ENCODE assay signal across 30 cellular contexts in genomic region chr5:170739446-170739845, GRCh38. TPM values are rescaled to one million over a fixed set of nuclear protein-coding genes. Genes with fewer than 3 reads are reported as not detected.
DNase-seq lines count a peak whose midpoint lies in the region; ATAC-seq, FAIRE-seq and TF ChIP-seq lines count a peak whose summit lies in the region.
"Had no signal": no experiment of that assay in that cellular context is flagged by ENCODE, and none has a peak within 500 bp of the region (broad histone marks: within the 10 kb centered on the region; RNA-seq: fewer than 3 reads in every experiment).

No MANE protein-coding gene starts in this region.

- no peak overlapping the region for H3K4me3 ChIP-seq in bronchial epithelial cell (ENCODE audit: low read depth, low read length)
- H3K4me3 ChIP-seq in H1 (ENCODE audit: extremely low read depth in 1 of 4, insufficient read depth in 2 of 4, low read depth in 3 of 4, low read length in 4 of 4): no peak overlapping the region
- no peak overlapping the region for H3K4me3 ChIP-seq in coronary artery
- H3K4me3 ChIP-seq in lower leg skin (ENCODE audit: low read depth, poor library complexity, severe bottlenecking): no peak overlapping the region
- H3K4me3 ChIP-seq: BLaER1, GM12878 had no signal

- no peak for ATAC-seq in left ventricle myocardium superior
- ATAC-seq: GM12878 had no signal

- H3K14ac ChIP-seq in H9 (ENCODE audit: insufficient read depth, low read length) (no peak overlapping the region), H1 (ENCODE audit: insufficient read length) (no peak overlapping the region)

- TF ChIP-seq EP300 in H1 (IDR thresholded peaks at IDR 0.05; ENCODE audit: borderline replicate concordance in 1 of 2, low read depth in 2 of 2, low read length in 2 of 2): no peak

- H2BK5ac ChIP-seq in H9 (ENCODE audit: insufficient read length, low read length): no peak overlapping the region
- peak overlapping the region; percentile 36; the same call in 1 of the 2 replicates for H2BK5ac ChIP-seq in H1 (ENCODE audit: low read depth, low read length)

- H3K27me3 Mint-ChIP-seq in H9 (ENCODE audit: low read depth): peaks cover 24% of the 10 kb centered on the region
- H3K27me3 Mint-ChIP-seq in activated T-helper 1 cell treated with anti-CD3 and anti-CD28 coated beads, Interleukin-12 subunit alpha, Interleukin-12 subunit beta, Interleukin-2, Interleukin-4 antibody, amounts not matched to agents 30 ng/mL and 10 ng/mL and 1 ng/mL, durations not matched to agents 14 hours and 24 hours and 36 hours (ENCODE audit: insufficient read depth): peaks cover 10% of the 10 kb centered on the region

- no peak for TF ChIP-seq RAD21 in H1 (IDR thresholded peaks at IDR 0.05 in 1 of 2, conservative IDR thresholded peaks at IDR 0.05 in 1 of 2; ENCODE audit: low read depth in 2 of 2, low read length in 2 of 2)

- intact Hi-C loops in activated T-helper 1 cell treated with anti-CD3 and anti-CD28 coated beads, Interleukin-12 subunit alpha, Interleukin-12 subunit beta, Interleukin-2, Interleukin-4 antibody, amounts not matched to agents 30 ng/mL and 10 ng/mL and 1 ng/mL, durations not matched to agents 14 hours and 24 hours and 36 hours (cut with micrococcal nuclease): no loop called here
- intact Hi-C loops in lower leg skin (cut with DNase I; ENCODE audit: low total_unique reads) (no loop called here), left ventricle myocardium superior (cut with micrococcal nuclease) (no loop called here)

- H3K4me1 Mint-ChIP-seq in H9: peaks cover 45 to 56% of the 10 kb centered on the region in 2 experiments
- H3K4me1 Mint-ChIP-seq in activated T-helper 1 cell treated with anti-CD3 and anti-CD28 coated beads, Interleukin-12 subunit alpha, Interleukin-12 subunit beta, Interleukin-2, Interleukin-4 antibody, amounts not matched to agents 30 ng/mL and 10 ng/mL and 1 ng/mL, durations not matched to agents 14 hours and 24 hours and 36 hours (ENCODE audit: low read depth): no peaks in the 10 kb centered on the region

- H2BK120ac ChIP-seq in H9 (ENCODE audit: low read depth, low read length, poor library complexity, severe bottlenecking): no peak overlapping the region
- H2BK120ac ChIP-seq in H1 (replicated peaks; ENCODE audit: low read depth, low read length): no peak overlapping the region

- H3K27me3 ChIP-seq in H9 (ENCODE audit: insufficient read depth, low read length): no peaks in the 10 kb centered on the region
- H3K27me3 ChIP-seq in bronchial epithelial cell (ENCODE audit: control insufficient read depth, insufficient read depth, low read length): no peaks in the 10 kb centered on the region
- no peaks in the 10 kb centered on the region; a peak in 1 of 7 replicates for H3K27me3 ChIP-seq in H1 (replicated peaks in 1 of 4; ENCODE audit: control insufficient read depth in 3 of 4, extremely low read depth in 1 of 4, insufficient read depth in 3 of 4, low read length in 3 of 4)
- H3K27me3 ChIP-seq: BLaER1 had no signal

- H3K79me2 ChIP-seq in H9 (ENCODE audit: insufficient read depth, low read length) (no peaks in the 10 kb centered on the region), H1 (ENCODE audit: control insufficient read depth in 1 of 2, insufficient read depth in 2 of 2, low read length in 2 of 2) (no peaks in the 10 kb centered on the region)

- POLR2A ChIA-PET in H1 (lab: Charles Lee; ENCODE audit: partially characterized antibody): no interaction called here

- H4K8ac ChIP-seq in H9 (replicated peaks; ENCODE audit: insufficient read length, low read depth, low read length): no peak overlapping the region
- H4K8ac ChIP-seq in H1 (ENCODE audit: extremely low read depth, insufficient read depth, low read length): no peak overlapping the region

- peaks cover 16 to 21% of the 10 kb centered on the region in 2 experiments for H3K9me3 Mint-ChIP-seq in H9
- H3K9me3 Mint-ChIP-seq in activated T-helper 1 cell treated with anti-CD3 and anti-CD28 coated beads, Interleukin-12 subunit alpha, Interleukin-12 subunit beta, Interleukin-2, Interleukin-4 antibody, amounts not matched to agents 30 ng/mL and 10 ng/mL and 1 ng/mL, durations not matched to agents 14 hours and 24 hours and 36 hours: no peaks in the 10 kb centered on the region

- TF ChIP-seq CTCF in H9 (conservative IDR thresholded peaks at IDR 0.05) (no peak), bronchial epithelial cell (IDR thresholded peaks at IDR 0.05; ENCODE audit: insufficient read depth, low read length, severe bottlenecking) (no peak), H1 (IDR thresholded peaks at IDR 0.05; ENCODE audit: control extremely low read depth in 1 of 3, insufficient read depth in 1 of 3, low read depth in 1 of 3, low read length in 3 of 3) (no peak), coronary artery (IDR thresholded peaks at IDR 0.05) (no peak), lower leg skin (IDR thresholded peaks at IDR 0.05) (no peak)

- H4K91ac ChIP-seq in H9 (ENCODE audit: insufficient read length, low read depth, low read length) (no peak overlapping the region), H1 (replicated peaks; ENCODE audit: insufficient read length, low read length) (no peak overlapping the region)

- no peaks in the 10 kb centered on the region for H4K20me1 ChIP-seq in H9 (ENCODE audit: control insufficient read depth, insufficient read depth, insufficient read length)
- H4K20me1 ChIP-seq in H1 (replicated peaks in 1 of 2; ENCODE audit: control insufficient read depth in 1 of 2, insufficient read depth in 2 of 2, low read length in 2 of 2): no peaks in the 10 kb centered on the region
- H4K20me1 ChIP-seq: BLaER1 had no signal

- TF ChIP-seq POLR2A in H1 (IDR thresholded peaks at IDR 0.05; ENCODE audit: control extremely low read depth in 1 of 2, low read depth in 2 of 2, low read length in 2 of 2) (no peak), lower leg skin (IDR thresholded peaks at IDR 0.05) (no peak)

- H3K56ac ChIP-seq in H9 (ENCODE audit: insufficient read length, low read depth, low read length): no peak overlapping the region
- H3K56ac ChIP-seq in H1 (replicated peaks; ENCODE audit: insufficient read length, low read depth, low read length): no peak overlapping the region

- no peak overlapping the region for H3T11ph ChIP-seq in H9 (ENCODE audit: low read length)

- H2BK15ac ChIP-seq in H9 (ENCODE audit: low read depth, low read length) (no peak overlapping the region), H1 (ENCODE audit: low read length) (no peak overlapping the region)

- H3K27ac ChIP-seq in H9 (ENCODE audit: insufficient read length, low read depth, low read length): no peak overlapping the region
- H3K27ac ChIP-seq in H1 (ENCODE audit: low read depth, low read length): no peak overlapping the region
- no peak overlapping the region for H3K27ac ChIP-seq in coronary artery
- H3K27ac ChIP-seq: BLaER1 had no signal

- no peak overlapping the region for H3K18ac ChIP-seq in H9 (ENCODE audit: insufficient read length, low read depth, low read length)
- no peak overlapping the region for H3K18ac ChIP-seq in H1 (ENCODE audit: extremely low read depth, low read length)

- H3K23me2 ChIP-seq in H9 (ENCODE audit: insufficient read length, low read depth, low read length, poor library complexity, severe bottlenecking): peaks cover 4% of the 10 kb centered on the region
- H3K23me2 ChIP-seq in H1 (ENCODE audit: low read depth, low read length): peaks cover 3% of the 10 kb centered on the region; the same call in 1 of the 2 replicates

- no peak overlapping the region for H2BK12ac ChIP-seq in H9 (ENCODE audit: insufficient read length, low read depth, low read length)
- 0 out of 2 replicates have a peak overlapping the region, but pooled peaks have one; percentile 23 for H2BK12ac ChIP-seq in H1 (ENCODE audit: low read depth, low read length)

- peak; percentile 6 for DNase-seq in H9
- no peak for DNase-seq in bronchial epithelial cell (ENCODE audit: low read depth)
- DNase-seq in H1 (ENCODE audit: low read depth in 1 of 2, low spot score in 2 of 2): peak in 1 of 2 experiments; percentile 37
- DNase-seq in islet precursor cell: peak; percentile 24
- no peak for DNase-seq in coronary artery (ENCODE audit: low spot score)
- DNase-seq in activated T-helper 1 cell treated with anti-CD3 and anti-CD28 coated beads, Interleukin-12 subunit alpha, Interleukin-12 subunit beta, Interleukin-2, Interleukin-4 antibody, amounts not matched to agents 30 ng/mL and 10 ng/mL and 1 ng/mL, durations not matched to agents 14 hours and 24 hours and 36 hours (ENCODE audit: low spot score): no peak
- no peak for DNase-seq in lower leg skin (ENCODE audit: low spot score in 2 of 2)
- no peak for DNase-seq in left ventricle myocardium superior
- DNase-seq: 8988T; ACHN; BE2C; CD4-positive, alpha-beta memory T cell; CD4-positive, CD25-positive, alpha-beta regulatory T cell; CD8-positive, alpha-beta memory T cell; COR-L47; DMS 273 treated with DMSO at 0.1 percent for 48 hours; DMS153; DMS53; DMS79; DND-41; EL; GDM1 had no signal

- peak overlapping the region in 1 of 3 experiments; percentile 27; a peak in 1 of 7 replicates for H3K27ac Mint-ChIP-seq in H9
- no peak overlapping the region for H3K27ac Mint-ChIP-seq in activated T-helper 1 cell treated with anti-CD3 and anti-CD28 coated beads, Interleukin-12 subunit alpha, Interleukin-12 subunit beta, Interleukin-2, Interleukin-4 antibody, amounts not matched to agents 30 ng/mL and 10 ng/mL and 1 ng/mL, durations not matched to agents 14 hours and 24 hours and 36 hours
- H3K27ac Mint-ChIP-seq: CD14-positive monocyte; CD4-positive, CD25-positive, alpha-beta regulatory T cell; CD8-positive, alpha-beta memory T cell had no signal

- H3K4ac ChIP-seq in H9 (ENCODE audit: low read depth, low read length) (no peak overlapping the region), H1 (replicated peaks; ENCODE audit: insufficient read length, low read depth, low read length) (no peak overlapping the region)

- peaks cover 10 to 23% (median 12%) of the 10 kb centered on the region in 3 experiments for H3K36me3 Mint-ChIP-seq in H9 (ENCODE audit: insufficient read depth in 1 of 3, low read depth in 3 of 3)
- H3K36me3 Mint-ChIP-seq in activated T-helper 1 cell treated with anti-CD3 and anti-CD28 coated beads, Interleukin-12 subunit alpha, Interleukin-12 subunit beta, Interleukin-2, Interleukin-4 antibody, amounts not matched to agents 30 ng/mL and 10 ng/mL and 1 ng/mL, durations not matched to agents 14 hours and 24 hours and 36 hours (ENCODE audit: low read depth): no peaks in the 10 kb centered on the region
- H3K36me3 Mint-ChIP-seq: CD14-positive monocyte; CD4-positive, alpha-beta memory T cell; CD4-positive, CD25-positive, alpha-beta regulatory T cell; CD8-positive, alpha-beta memory T cell had no signal

- no peak overlapping the region for H3K23ac ChIP-seq in H9 (ENCODE audit: insufficient read length, low read depth, low read length)
- no peak overlapping the region for H3K23ac ChIP-seq in H1 (ENCODE audit: insufficient read length)

- 0 out of 2 replicates have a peak, but pooled peaks cover 2% of the 10 kb centered on the region for H3K4me1 ChIP-seq in H9 (ENCODE audit: insufficient read depth, low read length)
- H3K4me1 ChIP-seq in H1 (replicated peaks in 1 of 4; ENCODE audit: control insufficient read depth in 3 of 4, insufficient read depth in 4 of 4, low read length in 3 of 4): peaks cover 5 to 15% (median 10%) of the 10 kb centered on the region in 4 experiments; a peak in 6 of 7 replicates
- H3K4me1 ChIP-seq: BE2C, BLaER1 had no signal

- H3K4me2 ChIP-seq in H9 (ENCODE audit: insufficient read depth, insufficient read length, low read length): no peak overlapping the region
- H3K4me2 ChIP-seq in H1 (ENCODE audit: insufficient read depth in 1 of 2, low read depth in 2 of 2, low read length in 2 of 2): no peak overlapping the region
- H3K4me2 ChIP-seq: BLaER1 had no signal

- H3K9me3 ChIP-seq in H9 (ENCODE audit: control insufficient read depth, low read depth, low read length): peaks cover 8% of the 10 kb centered on the region
- no peaks in the 10 kb centered on the region; a peak in 2 of 4 replicates for H3K9me3 ChIP-seq in H1 (ENCODE audit: insufficient read depth in 2 of 2, low read depth in 1 of 2, low read length in 1 of 2)

- H2AK5ac ChIP-seq in H9 (ENCODE audit: insufficient read length, low read length): no peak overlapping the region
- no peak overlapping the region for H2AK5ac ChIP-seq in H1 (ENCODE audit: low read depth, low read length)

- no peak overlapping the region for H3K4me3 Mint-ChIP-seq in H9
- H3K4me3 Mint-ChIP-seq in activated T-helper 1 cell treated with anti-CD3 and anti-CD28 coated beads, Interleukin-12 subunit alpha, Interleukin-12 subunit beta, Interleukin-2, Interleukin-4 antibody, amounts not matched to agents 30 ng/mL and 10 ng/mL and 1 ng/mL, durations not matched to agents 14 hours and 24 hours and 36 hours: no peak overlapping the region
- H3K4me3 Mint-ChIP-seq: CD14-positive monocyte; CD4-positive, alpha-beta memory T cell; CD4-positive, CD25-positive, alpha-beta regulatory T cell; CD8-positive, alpha-beta memory T cell had no signal

- H3K79me1 ChIP-seq in H9 (ENCODE audit: insufficient read depth, low read depth, low read length, poor library complexity, severe bottlenecking) (no peaks in the 10 kb centered on the region), H1 (ENCODE audit: low read depth, low read length) (no peaks in the 10 kb centered on the region)

- FAIRE-seq in bronchial epithelial cell (lab: Jason Lieb, UNC) (peak; percentile 18), H1 (lab: Jason Lieb, UNC) (no peak)
- FAIRE-seq: A204.1, GM12878, GM12892, GM18507 had no signal

- H3K36me3 ChIP-seq in bronchial epithelial cell (ENCODE audit: control insufficient read depth, insufficient read depth, low read length) (no peaks in the 10 kb centered on the region), H1 (ENCODE audit: control insufficient read depth in 2 of 4, insufficient read depth in 4 of 4, low read length in 3 of 4) (no peaks in the 10 kb centered on the region)
- H3K36me3 ChIP-seq: BE2C, BLaER1 had no signal

- H2AFZ ChIP-seq in H9 (ENCODE audit: low read length) (no peak overlapping the region), H1 (ENCODE audit: low read length) (no peak overlapping the region)

- H3K9ac ChIP-seq in H9 (ENCODE audit: extremely low read depth, insufficient read length, low read length): no peak overlapping the region
- H3K9ac ChIP-seq in H1 (replicated peaks in 1 of 4; ENCODE audit: extremely low read depth in 1 of 4, low read depth in 3 of 4, low read length in 3 of 4): no peak overlapping the region
- H3K9ac ChIP-seq: BLaER1 had no signal

- H2BK20ac ChIP-seq in H9 (ENCODE audit: low read depth, low read length, poor library complexity, severe bottlenecking) (no peak overlapping the region), H1 (ENCODE audit: low read length) (no peak overlapping the region)

- CTCF ChIA-PET in H1 (lab: Charles Lee; ENCODE audit: partially characterized antibody): interaction anchor here (1.9 to 21.2 kb wide), 2 partner anchors 48 to 50 kb away, joined by 8 to 650 read pairs; partner anchors contain the start of gene GABRP

- no CpG with 5 or more reads among the region's 4 CpGs for WGBS in H9 (ENCODE audit: extremely low coverage, insufficient read length, low lambda C conversion rate)
- 89% methylated on average over 4 of the region's 4 CpGs; no CpG with 5 or more reads in 1 of the 2 experiments for WGBS in H1 (ENCODE audit: extremely low coverage in 1 of 2, insufficient coverage in 1 of 2, insufficient read length in 1 of 2, insufficient replicate concordance in 2 of 2, low coverage in 1 of 2, low lambda C conversion rate in 2 of 2, missing lambda C conversion rate in 1 of 2), 2 experiments
- 88 to 95% methylated on average over 4 of the region's 4 CpGs for WGBS in lower leg skin, 2 donors

- H4K5ac ChIP-seq in H9 (ENCODE audit: insufficient read length, low read depth, low read length) (no peak overlapping the region), H1 (ENCODE audit: insufficient read length, low read depth, low read length) (no peak overlapping the region)

RNA-seq across cellular contexts. Expression of gene GABRP, which starts 44.1 kb away (rescaled TPM):
- total RNA-seq in H9 (2021): 1.5 TPM in 2 replicates
- total RNA-seq in bronchial epithelial cell: 1.2 TPM in 1 of 2 replicates, not detected in the other
- total RNA-seq in H1 (2021; fragmentation: NEBNext Ultra II Directional; extraction: Animal tissue kit (Norgen Biotek cat#: 25700)): 3.7 and 3.9 TPM in 2 replicates
- polyA plus RNA-seq in H1 (2011; rRNA removed): 2.5 and 4.0 TPM in 2 replicates
- polyA plus RNA-seq in H1 (2011; cell fraction: cytosol; rRNA removed): 3.6 TPM
- polyA plus RNA-seq in H1 (2011; cell fraction: nucleus; rRNA removed): 5.2 TPM
- polyA plus RNA-seq in H1 (2012, experiment 1 of 2): 2.7 to 5.2 TPM (median 4.1 TPM) in 4 replicates
- 0.38 TPM for polyA plus RNA-seq in H1 (2012, experiment 2 of 2)
- 6.8 TPM for polyA plus RNA-seq in H1 (2013, experiment 1 of 2)
- polyA plus RNA-seq in H1 (2013, experiment 2 of 2): 8.3 TPM
- polyA minus RNA-seq in H1 (2011; rRNA and poly(A)+ RNA removed): 6.1 and 11.5 TPM in 2 replicates
- 2.1 TPM for polyA minus RNA-seq in H1 (2011; cell fraction: cytosol; rRNA and poly(A)+ RNA removed)
- 3.4 TPM for polyA minus RNA-seq in H1 (2011; cell fraction: nucleus; rRNA and poly(A)+ RNA removed)
- total RNA-seq in activated T-helper 1 cell treated with anti-CD3 and anti-CD28 coated beads, Interleukin-12 subunit alpha, Interleukin-12 subunit beta, Interleukin-2, Interleukin-4 antibody, amounts not matched to agents 30 ng/mL and 10 ng/mL and 1 ng/mL, durations not matched to agents 14 hours and 24 hours and 36 hours: not detected in 2 replicates
- 10 to 100 TPM in 2 of 4 donors, 1 to 10 TPM in 2; 3.0 to 40.8 (median 19.3) TPM for total RNA-seq in lower leg skin
- total RNA-seq in left ventricle myocardium superior: not detected
- total RNA-seq: CD4-positive, alpha-beta memory T cell; CD4-positive, CD25-positive, alpha-beta regulatory T cell; CD8-positive, alpha-beta memory T cell; G401; GM12878 had no signal
- polyA plus RNA-seq: AG04450; CD14-positive monocyte; CD4-positive, alpha-beta memory T cell; CD4-positive, CD25-positive, alpha-beta regulatory T cell; CD8-positive, alpha-beta memory T cell had no signal

Comparison
In these comparisons a context has a peak if more than half of its experiments do, and no peak if none do; other contexts are left out.
1. DNase-seq: peak in H9 (single experiment) and islet precursor cell (single experiment); none in bronchial epithelial cell (single experiment), coronary artery (single experiment), activated T-helper 1 cell treated with anti-CD3 and anti-CD28 coated beads, Interleukin-12 subunit alpha, Interleukin-12 subunit beta, Interleukin-2, Interleukin-4 antibody, amounts not matched to agents 30 ng/mL and 10 ng/mL and 1 ng/mL, durations not matched to agents 14 hours and 24 hours and 36 hours (single experiment), lower leg skin (0 of 2) and left ventricle myocardium superior (single experiment).